8 cellular contexts compared by ENCODE assay signal in the genomic region with DNA sequence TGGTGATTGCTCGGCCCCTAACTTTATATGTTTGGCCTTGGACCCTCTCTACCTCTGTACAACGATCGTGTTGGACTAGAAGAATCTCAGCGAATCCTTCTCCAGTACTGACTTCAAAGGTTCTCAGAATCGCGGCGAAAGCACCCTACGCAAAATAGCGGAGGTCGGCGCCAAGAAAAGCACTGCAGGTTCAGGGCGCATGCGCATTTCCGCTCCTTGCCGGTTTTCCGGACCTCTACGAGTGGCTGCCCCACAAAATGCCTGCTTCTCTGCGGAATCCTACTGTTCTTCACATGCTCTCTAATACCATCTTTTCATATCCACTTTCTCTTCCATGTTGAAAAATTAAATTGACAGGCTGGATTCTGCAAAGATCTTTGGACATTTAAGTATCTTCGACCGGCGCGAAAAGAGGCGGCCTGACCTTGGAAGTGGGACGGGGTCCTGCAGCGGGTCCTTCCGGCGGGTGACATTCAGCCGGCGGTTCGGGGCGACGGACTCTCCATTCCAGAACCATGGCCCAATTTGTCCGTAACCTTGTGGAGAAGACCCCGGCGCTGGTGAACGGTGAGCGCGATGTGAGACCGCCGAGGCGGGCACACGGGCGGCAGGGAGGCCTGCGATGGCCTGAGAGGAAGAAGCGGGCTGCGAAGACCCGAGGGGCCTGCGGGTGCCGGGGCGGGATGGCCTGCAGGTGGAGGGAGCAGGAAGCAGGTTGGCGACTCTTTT. TPM values are rescaled to one million over a fixed set of nuclear protein-coding genes. Genes with fewer than 3 reads are reported as not detected.
A peak's percentile ranks its signal among the peaks of the same experiment; 100 is the strongest.
DNase-seq lines count a peak whose midpoint lies in the region; ATAC-seq and TF ChIP-seq lines count a peak whose summit lies in the region.

A gene with protein sequence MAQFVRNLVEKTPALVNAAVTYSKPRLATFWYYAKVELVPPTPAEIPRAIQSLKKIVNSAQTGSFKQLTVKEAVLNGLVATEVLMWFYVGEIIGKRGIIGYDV (plus strand): TSS at position 456 of the 729 bp plus-strand sequence. CDS start 60 bp downstream, at position 516.

- peak within 1 kb of the TSS; percentile 91 for H3K27ac ChIP-seq in CD8-positive, alpha-beta memory T cell (ENCODE audit: low read depth, low read length)
- H3K27ac ChIP-seq in muscle layer of colon (ENCODE audit: low read depth, low read length), result peak within 1 kb of the TSS; percentile 70

- H3K27ac Mint-ChIP-seq in CD8-positive, alpha-beta memory T cell, result peak within 1 kb of the TSS; percentile 97 to 100 (median 100)

- H3K4me1 Mint-ChIP-seq in CD8-positive, alpha-beta memory T cell, result peaks cover 69 to 98% (median 91%) of the 10 kb centered on the region in 3 donors
- H3K4me1 Mint-ChIP-seq in activated T-cell treated with anti-CD3 and anti-CD28 coated beads, Interleukin-2, amount 50 U/mL, for 4 hours (ENCODE audit: low read depth), result peaks cover 62% of the 10 kb centered on the region

- H3K36me3 Mint-ChIP-seq in CD8-positive, alpha-beta memory T cell, result peaks cover 0 to 55% (median 7%) of the 10 kb centered on the region in 3 donors
- peaks cover 25% of the 10 kb centered on the region for H3K36me3 Mint-ChIP-seq in activated T-cell treated with anti-CD3 and anti-CD28 coated beads, Interleukin-2, amount 50 U/mL, for 4 hours (ENCODE audit: insufficient read depth)

- no peaks in the 10 kb centered on the region for H3K9me3 Mint-ChIP-seq in CD8-positive, alpha-beta memory T cell
- no peaks in the 10 kb centered on the region for H3K9me3 Mint-ChIP-seq in activated T-cell treated with anti-CD3 and anti-CD28 coated beads, Interleukin-2, amount 50 U/mL, for 4 hours

- H3K4me3 ChIP-seq in CD8-positive, alpha-beta memory T cell (ENCODE audit: low read length), result peak within 1 kb of the TSS; percentile 81
- H3K4me3 ChIP-seq in muscle layer of colon (ENCODE audit: low read depth in 1 of 2, low read length in 2 of 2), result peak within 1 kb of the TSS; percentile 75 to 81

- H3K27me3 ChIP-seq in CD8-positive, alpha-beta memory T cell (ENCODE audit: insufficient read depth, low read length, poor library complexity, severe bottlenecking), result no peaks in the 10 kb centered on the region
- no peaks in the 10 kb centered on the region for H3K27me3 ChIP-seq in muscle layer of colon (ENCODE audit: control insufficient read depth in 1 of 2, insufficient read depth in 2 of 2, low read length in 2 of 2)

- CTCF ChIA-PET in CD8-positive, alpha-beta memory T cell (lab: Charles Lee), result interaction anchor here (1.1 to 2.0 kb wide), 3 partner anchors 14 to 106 kb away, joined by 4 to 5 read pairs (median 5); no protein-coding TSS in a partner anchor

- no peaks in the 10 kb centered on the region for H3K9me3 ChIP-seq in CD8-positive, alpha-beta memory T cell (ENCODE audit: low read length)
- no peaks in the 10 kb centered on the region for H3K9me3 ChIP-seq in muscle layer of colon (ENCODE audit: low read length)

- peak within 1 kb of the TSS; percentile 85 for H3K9ac ChIP-seq in muscle layer of colon (ENCODE audit: low read length)

- peaks cover 0 to 3% of the 10 kb centered on the region in 2 donors for H3K27me3 Mint-ChIP-seq in CD8-positive, alpha-beta memory T cell
- no peaks in the 10 kb centered on the region for H3K27me3 Mint-ChIP-seq in activated T-cell treated with anti-CD3 and anti-CD28 coated beads, Interleukin-2, amount 50 U/mL, for 4 hours (ENCODE audit: low read depth)

- peak; percentile 87 to 95 (median 91) for DNase-seq in CD8-positive, alpha-beta memory T cell
- peak; percentile 100 for DNase-seq in KG1 (lab: John Stamatoyannopoulos, UW)
- DNase-seq in activated T-cell treated with anti-CD3 and anti-CD28 coated beads, Interleukin-2, amount 50 U/mL, for 4 hours, result peak; percentile 89
- DNase-seq in stimulated activated CD8-positive, alpha-beta memory T cell treated with anti-CD3 and anti-CD28 coated beads, Interleukin-7, amount 100 ng/mL, for 1 hour (ENCODE audit: low read depth in 2 of 2), result peak; percentile 80 to 89

- H3K4me1 ChIP-seq in CD8-positive, alpha-beta memory T cell (ENCODE audit: insufficient read depth, low read length), result peaks cover 69% of the 10 kb centered on the region
- H3K4me1 ChIP-seq in muscle layer of colon (ENCODE audit: insufficient read depth, low read length), result peaks cover 12% of the 10 kb centered on the region

- POLR2A ChIA-PET in CD8-positive, alpha-beta memory T cell (lab: Charles Lee), result interaction anchor here (0.9 kb wide), 1 partner anchor 149 kb away, joined by 3 read pairs; the partner anchor contains the start of gene MPZL3

- peak within 1 kb of the TSS; percentile 91 to 97 (median 96) for H3K4me3 Mint-ChIP-seq in CD8-positive, alpha-beta memory T cell
- peak within 1 kb of the TSS; percentile 99 for H3K4me3 Mint-ChIP-seq in activated T-cell treated with anti-CD3 and anti-CD28 coated beads, Interleukin-2, amount 50 U/mL, for 4 hours

- peaks cover 7% of the 10 kb centered on the region for H3K36me3 ChIP-seq in CD8-positive, alpha-beta memory T cell (ENCODE audit: insufficient read depth, low read length)
- peaks cover 15% of the 10 kb centered on the region for H3K36me3 ChIP-seq in muscle layer of colon (ENCODE audit: insufficient read depth, low read length)

- ATAC-seq in GM21390 (IDR thresholded peaks at IDR 0.05; ENCODE audit: unreplicated experiment) (peak; percentile 68), esophagus mucosa (peak; percentile 72)
- ATAC-seq in activated T-cell treated with anti-CD3 and anti-CD28 coated beads, Interleukin-2, amount 50 U/mL, for 4 hours, result peak; percentile 79 to 80

TF ChIP-seq in PFSK-1, 5 proteins besides CTCF, POLR2A, EP300 and RAD21:
- TF ChIP-seq POLR2AphosphoS5 (IDR thresholded peaks at IDR 0.05; ENCODE audit: low read depth, low read length), result peak; percentile 88
- 0 out of 2 replicates have a peak, but pooled peaks have one; percentile 63 for TF ChIP-seq SIN3A (IDR thresholded peaks at IDR 0.05; ENCODE audit: borderline replicate concordance, insufficient read depth, low read length)
- no peak; a peak in 1 of 4 replicates for TF ChIP-seq REST (IDR thresholded peaks at IDR 0.05; ENCODE audit: insufficient read depth in 1 of 2, low read depth in 2 of 2, low read length in 2 of 2)

RNA-seq across cellular contexts. Expression of the gene that starts here (rescaled TPM):
- total RNA-seq in CD8-positive, alpha-beta memory T cell, result 100 to 1,000 TPM; 277 to 280 TPM
- polyA plus RNA-seq in CD8-positive, alpha-beta memory T cell, result 632 TPM
- 509 TPM for polyA plus RNA-seq in PFSK-1 (2012; ENCODE audit: insufficient read length, low read depth)
- total RNA-seq in activated T-cell treated with anti-CD3 and anti-CD28 coated beads, Interleukin-2, amount 50 U/mL, for 4 hours, result 100 to 1,000 TPM; 236 to 266 (median 251) TPM
- 186 TPM for total RNA-seq in esophagus mucosa

Comparison
In these comparisons a context has a peak if more than half of its experiments do, and no peak if none do; other contexts are left out.
1. Peak in every context shown above with its lines: DNase-seq, ATAC-seq, H3K4me3 ChIP-seq and H3K27ac ChIP-seq.